Comparison of ENCODE assay signal across 9 cellular contexts in genomic region chr2:120343100-120343432, GRCh38. TPM values are rescaled to one million over a fixed set of nuclear protein-coding genes. Genes with fewer than 3 reads are reported as not detected.
DNase-seq lines count a peak whose midpoint lies in the region; ATAC-seq and TF ChIP-seq lines count a peak whose summit lies in the region.
"Had no signal": no experiment of that assay in that cellular context is flagged by ENCODE, and none has a peak within 500 bp of the region (broad histone marks: within the 10 kb centered on the region; RNA-seq: fewer than 3 reads in every experiment).

No MANE protein-coding gene starts in this region.

- no peak overlapping the region for H2AFZ ChIP-seq in OCI-LY1 (ENCODE audit: low read length)
- H2AFZ ChIP-seq in parathyroid adenoma = peak overlapping the region; percentile 69

- H3K4me2 ChIP-seq in OCI-LY1 (ENCODE audit: low read length) (peak overlapping the region; percentile 16; the same call in 1 of the 2 replicates), parathyroid adenoma (ENCODE audit: low read length) (no peak overlapping the region)

- no peaks in the 10 kb centered on the region for H3K79me2 ChIP-seq in OCI-LY1 (ENCODE audit: insufficient read depth, low read length)
- H3K79me2 ChIP-seq in parathyroid adenoma = no peaks in the 10 kb centered on the region

- H4K20me1 ChIP-seq in OCI-LY1 (ENCODE audit: insufficient read depth, low read length) = no peaks in the 10 kb centered on the region

- 0 out of 2 replicates have a peak, but pooled peaks cover 7% of the 10 kb centered on the region for H3K27me3 ChIP-seq in OCI-LY1 (ENCODE audit: insufficient read depth, low read length)
- peaks cover 0 to 82% (median 39%) of the 10 kb centered on the region in 45 donors for H3K27me3 ChIP-seq in dorsolateral prefrontal cortex
- no peaks in the 10 kb centered on the region for H3K27me3 ChIP-seq in parathyroid adenoma (ENCODE audit: control insufficient read depth, insufficient read depth, low read length)
- peaks cover 61% of the 10 kb centered on the region for H3K27me3 ChIP-seq in A673 (replicated peaks; ENCODE audit: insufficient read depth, low read depth, low read length, poor library complexity)

- in situ Hi-C loops in KBM-7 (cut with MboI; ENCODE audit: low pct_unique_long_range_greater_than_20kb, low sequenced_read_pairs) = no loop called here

- H3F3A ChIP-seq in OCI-LY1 (ENCODE audit: insufficient read depth, low read length) = no peaks in the 10 kb centered on the region

- H3K4me1 ChIP-seq in OCI-LY1 (ENCODE audit: insufficient read depth, low read length, severe bottlenecking) = peaks cover 21% of the 10 kb centered on the region
- H3K4me1 ChIP-seq in parathyroid adenoma = peaks cover 9% of the 10 kb centered on the region
- peaks cover 13% of the 10 kb centered on the region for H3K4me1 ChIP-seq in A673 (ENCODE audit: insufficient read depth, low read length, poor library complexity, severe bottlenecking)

- peak; percentile 15 for ATAC-seq in GM19395 (IDR thresholded peaks at IDR 0.05; ENCODE audit: unreplicated experiment)

- BruUV-seq in A673 (replicated peaks; lab: Mats Ljungman, UMichigan) = no TSS peak

- DNase-seq in dorsolateral prefrontal cortex = no peak
- DNase-seq in stimulated activated naive CD4-positive, alpha-beta T cell treated with Interleukin-2 at 50 U/mL for 16 hours (lab: John Stamatoyannopoulos, UW) = no peak
- no peak for DNase-seq in KBM-7
- DNase-seq in A673 (ENCODE audit: low spot score) = no peak
- DNase-seq in GDM1 (lab: John Stamatoyannopoulos, UW) = no peak
- DNase-seq: SHP77 treated with DMSO at 0.1 percent for 48 hours had no signal

- H3K27ac ChIP-seq in OCI-LY1 (ENCODE audit: low read depth, low read length, poor library complexity, severe bottlenecking) = no peak overlapping the region
- H3K27ac ChIP-seq in dorsolateral prefrontal cortex = no peak overlapping the region
- H3K27ac ChIP-seq in parathyroid adenoma = no peak overlapping the region
- H3K27ac ChIP-seq in A673 (ENCODE audit: low read depth, low read length, poor library complexity, severe bottlenecking) = no peak overlapping the region

- POLR2A ChIA-PET in A673 (lab: Charles Lee; ENCODE audit: low non-redundant PET) = no interaction called here

- H3K9ac ChIP-seq in OCI-LY1 (ENCODE audit: low read length) = no peak overlapping the region
- H3K9ac ChIP-seq in parathyroid adenoma = no peak overlapping the region

- CTCF ChIA-PET in A673 (lab: Charles Lee) = interaction anchor here (1.0 to 1.1 kb wide), 2 partner anchors 210 to 337 kb away, joined by 4 to 5 read pairs; no protein-coding TSS in a partner anchor

- no peak for TF ChIP-seq CTCF in OCI-LY1 (IDR thresholded peaks at IDR 0.05; ENCODE audit: low read length)
- no peak for TF ChIP-seq CTCF in dorsolateral prefrontal cortex (IDR thresholded peaks at IDR 0.05 in 54 of 56, conservative IDR thresholded peaks at IDR 0.05 in 2 of 56; ENCODE audit: low read depth in 1 of 56, partially characterized antibody in 56 of 56)
- TF ChIP-seq CTCF in parathyroid adenoma (IDR thresholded peaks at IDR 0.05) = no peak
- no peak for TF ChIP-seq CTCF in A673 (conservative IDR thresholded peaks at IDR 0.05; ENCODE audit: low read depth, low read length)

- H3K9me2 ChIP-seq in OCI-LY1 (ENCODE audit: low read depth, low read length) = no peaks in the 10 kb centered on the region

- H3K4me3 ChIP-seq in OCI-LY1 (ENCODE audit: low read depth, low read length, poor library complexity, severe bottlenecking) (no peak overlapping the region), dorsolateral prefrontal cortex (peak overlapping the region in 34 of 59 donors; percentile 7 to 74 (median 58)), parathyroid adenoma (ENCODE audit: low read depth, low read length) (no peak overlapping the region), A673 (ENCODE audit: low read depth, low read length, poor library complexity, severe bottlenecking) (no peak overlapping the region)

- H3K36me3 ChIP-seq in OCI-LY1 (ENCODE audit: insufficient read depth, low read length) = no peaks in the 10 kb centered on the region
- no peaks in the 10 kb centered on the region for H3K36me3 ChIP-seq in parathyroid adenoma (ENCODE audit: control insufficient read depth, insufficient read depth, low read length)
- no peaks in the 10 kb centered on the region for H3K36me3 ChIP-seq in A673 (ENCODE audit: insufficient read depth, low read length, poor library complexity, severe bottlenecking)

- H3K9me3 ChIP-seq in OCI-LY1 (ENCODE audit: low read length) (no peaks in the 10 kb centered on the region), parathyroid adenoma (ENCODE audit: control insufficient read depth, low read length) (no peaks in the 10 kb centered on the region), A673 (ENCODE audit: low read depth, low read length, poor library complexity, severe bottlenecking) (no peaks in the 10 kb centered on the region)

- intact Hi-C loops in dorsolateral prefrontal cortex (cut with DNase I) (loop anchor here (1.0 to 10.0 kb wide), 7 partner anchors 94 to 734 kb away; no protein-coding TSS in a partner anchor), A673 (cut with micrococcal nuclease; ENCODE audit: unreplicated experiment) (loop anchor here (2.0 to 10.0 kb wide), 3 partner anchors 94 to 338 kb away; no protein-coding TSS in a partner anchor)

RNA-seq across cellular contexts. Expression of gene INHBB, which starts 2.9 kb away (rescaled TPM):
- total RNA-seq in dorsolateral prefrontal cortex (10 to 100 TPM in 3 of 120 experiments, 1 to 10 TPM in 117; 2.6 to 16.3 (median 4.8) TPM), A673 (2021) (0.09 TPM in 2 replicates)

Comparison
In these comparisons a context has a peak if more than half of its experiments do, and no peak if none do; other contexts are left out.
1. H3K4me3 ChIP-seq: peak in dorsolateral prefrontal cortex (34 of 59); none in OCI-LY1 (single experiment), parathyroid adenoma (single experiment) and A673 (single experiment).